In the genomic region with DNA sequence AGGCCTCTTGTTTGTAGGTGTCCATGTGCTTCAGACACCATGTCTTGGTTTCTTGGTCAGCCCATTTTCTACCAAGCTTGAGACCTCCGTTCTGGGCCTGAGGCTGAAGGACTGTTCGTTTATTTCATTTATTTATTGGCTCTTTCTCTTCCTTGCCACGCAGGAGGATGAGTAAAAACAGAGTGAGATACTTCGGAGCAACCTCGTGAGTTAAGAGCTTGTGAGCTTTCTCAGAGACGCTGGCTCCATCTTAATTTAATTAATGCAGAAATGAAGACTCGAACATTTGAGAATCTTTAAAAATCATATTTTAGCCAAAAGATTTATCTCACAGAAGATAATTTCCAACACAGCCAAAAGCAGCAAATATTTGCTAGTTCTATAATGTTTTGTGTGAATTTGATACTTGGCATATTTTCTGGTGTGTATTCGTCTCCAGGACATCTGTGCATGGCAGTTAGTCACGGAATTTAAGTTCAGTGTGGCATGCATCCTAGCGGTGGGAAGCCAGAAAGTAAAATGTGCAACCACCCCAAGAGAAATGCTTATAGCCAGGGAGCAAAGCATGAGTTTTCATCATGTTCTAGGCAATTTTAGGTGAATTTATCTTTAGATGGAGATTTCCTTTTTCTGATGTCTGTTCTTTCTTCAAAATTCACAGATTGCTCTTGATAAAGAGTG, we compare ENCODE assay signal across 27 cellular contexts.
DNase-seq lines count a peak whose midpoint lies in the region; ATAC-seq and TF ChIP-seq lines count a peak whose summit lies in the region.
"Had no signal": no experiment of that assay in that cellular context is flagged by ENCODE, and none has a peak within 500 bp of the region (broad histone marks: within the 10 kb centered on the region; RNA-seq: fewer than 3 reads in every experiment).

No MANE protein-coding gene starts in this region.

- H3K4me3 Mint-ChIP-seq in osteocyte (ENCODE audit: unreplicated experiment), result no peak overlapping the region
- no peak overlapping the region for H3K4me3 Mint-ChIP-seq in activated CD8-positive, alpha-beta T cell treated with anti-CD3 and anti-CD28 coated beads, Interleukin-2, amount 10 ng/mL, durations not matched to agents 7 days and 5 days
- H3K4me3 Mint-ChIP-seq: activated CD4-positive, alpha-beta T cell treated with anti-CD3 and anti-CD28 coated beads, Interleukin-2, amount 10 ng/mL, durations not matched to agents 7 days and 5 days; activated CD8-positive, alpha-beta memory T cell treated with anti-CD3 and anti-CD28 coated beads, Interleukin-2, amount 10 ng/mL, durations not matched to agents 7 days and 5 days; activated T-cell treated with anti-CD3 and anti-CD28 coated beads, Interleukin-2, amount 50 U/mL, for 72 hours; central memory CD8-positive, alpha-beta T cell; mesothelial cell of epicardium; natural killer cell treated with Interleukin-12 subunit alpha and Interleukin-12 subunit beta and Interleukin-15 and Interleukin-18, amount 100 ng/mL, for 72 hours; stimulated activated naive CD8-positive, alpha-beta T cell treated with anti-CD3 and anti-CD28 coated beads, Interleukin-15, Interleukin-2, amounts not matched to agents 100 ng/mL and 50 ng/mL, for 24 hours had no signal

- peaks cover 48% of the 10 kb centered on the region for H3K4me1 Mint-ChIP-seq in osteocyte (ENCODE audit: unreplicated experiment)
- no peaks in the 10 kb centered on the region for H3K4me1 Mint-ChIP-seq in activated CD8-positive, alpha-beta T cell treated with anti-CD3 and anti-CD28 coated beads, Interleukin-2, amount 10 ng/mL, durations not matched to agents 7 days and 5 days (ENCODE audit: low read depth)
- H3K4me1 Mint-ChIP-seq: activated CD4-positive, alpha-beta T cell treated with anti-CD3 and anti-CD28 coated beads, Interleukin-2, amount 10 ng/mL, durations not matched to agents 7 days and 5 days; activated CD8-positive, alpha-beta memory T cell treated with anti-CD3 and anti-CD28 coated beads, Interleukin-2, amount 10 ng/mL, durations not matched to agents 7 days and 5 days; central memory CD8-positive, alpha-beta T cell had no signal

- no peaks in the 10 kb centered on the region for H3K9me3 ChIP-seq in RWPE2 (ENCODE audit: severe bottlenecking)
- H3K9me3 ChIP-seq: BE2C, gastrocnemius medialis, HAP-1, pancreas, thyroid gland had no signal

- no peak for TF ChIP-seq CTCF in RWPE2 (IDR thresholded peaks at IDR 0.05; ENCODE audit: poor library complexity, severe bottlenecking)
- TF ChIP-seq CTCF in osteocyte (IDR thresholded peaks at IDR 0.05), result peak; percentile 56

- no peak overlapping the region for H3K27ac ChIP-seq in RWPE2 (ENCODE audit: poor library complexity, severe bottlenecking)
- H3K27ac ChIP-seq: gastrocnemius medialis, HL-60, pancreas, thyroid gland, WERI-Rb-1 had no signal

- H3K9me3 Mint-ChIP-seq in osteocyte (ENCODE audit: unreplicated experiment), result peaks cover 3% of the 10 kb centered on the region
- H3K9me3 Mint-ChIP-seq in activated CD8-positive, alpha-beta T cell treated with anti-CD3 and anti-CD28 coated beads, Interleukin-2, amount 10 ng/mL, durations not matched to agents 7 days and 5 days (ENCODE audit: insufficient read depth), result no peaks in the 10 kb centered on the region
- H3K9me3 Mint-ChIP-seq: activated CD4-positive, alpha-beta T cell treated with anti-CD3 and anti-CD28 coated beads, Interleukin-2, amount 10 ng/mL, durations not matched to agents 7 days and 5 days; activated T-cell treated with anti-CD3 and anti-CD28 coated beads, Interleukin-2, amount 50 U/mL, for 72 hours; central memory CD8-positive, alpha-beta T cell; natural killer cell treated with Interleukin-12 subunit alpha and Interleukin-12 subunit beta and Interleukin-15 and Interleukin-18, amount 100 ng/mL, for 72 hours; stimulated activated naive CD8-positive, alpha-beta T cell treated with anti-CD3 and anti-CD28 coated beads, Interleukin-15, Interleukin-2, amounts not matched to agents 100 ng/mL and 50 ng/mL, for 24 hours had no signal

- H3K27me3 ChIP-seq in RWPE2 (ENCODE audit: insufficient read depth, poor library complexity, severe bottlenecking), result no peaks in the 10 kb centered on the region
- H3K27me3 ChIP-seq: BE2C, gastrocnemius medialis, pancreas, thyroid gland had no signal

- peaks cover 20% of the 10 kb centered on the region for H3K4me1 ChIP-seq in RWPE2 (ENCODE audit: insufficient read depth, poor library complexity, severe bottlenecking)
- H3K4me1 ChIP-seq: BE2C, gastrocnemius medialis, HAP-1, pancreas, thyroid gland had no signal

- peak; percentile 66 for DNase-seq in EH (ENCODE audit: low read depth)
- DNase-seq in RWPE2 (ENCODE audit: low spot score), result peak; percentile 0
- peak; percentile 70 for DNase-seq in fibroblast of gingiva (ENCODE audit: low read depth)
- DNase-seq in osteocyte (ENCODE audit: extremely low spot score, unreplicated experiment), result no peak
- no peak for DNase-seq in HuH-7 (ENCODE audit: low spot score)
- DNase-seq in activated CD8-positive, alpha-beta T cell treated with anti-CD3 and anti-CD28 coated beads, Interleukin-2, amount 10 ng/mL, durations not matched to agents 7 days and 5 days, result no peak
- DNase-seq: activated CD4-positive, alpha-beta T cell treated with anti-CD3 and anti-CD28 coated beads, Interleukin-2, amount 10 ng/mL, durations not matched to agents 7 days and 5 days; activated CD8-positive, alpha-beta memory T cell treated with anti-CD3 and anti-CD28 coated beads, Interleukin-2, amount 10 ng/mL, durations not matched to agents 7 days and 5 days; activated naive CD4-positive, alpha-beta T cell treated with Interleukin-2 at 50 U/mL for 16 hours; activated T-cell treated with anti-CD3 and anti-CD28 coated beads, Interleukin-2, amount 50 U/mL, for 72 hours; amniotic stem cell; BE2C; gastrocnemius medialis; NCI-H2029 treated with DMSO at 0.1 percent for 48 hours; NCI-H446 treated with DMSO at 0.1 percent for 48 hours; pancreas; T-helper 9 cell; thyroid gland; WERI-Rb-1 had no signal

- peak overlapping the region; percentile 80 for H3K27ac Mint-ChIP-seq in osteocyte (ENCODE audit: unreplicated experiment)
- no peak overlapping the region for H3K27ac Mint-ChIP-seq in activated CD8-positive, alpha-beta T cell treated with anti-CD3 and anti-CD28 coated beads, Interleukin-2, amount 10 ng/mL, durations not matched to agents 7 days and 5 days
- H3K27ac Mint-ChIP-seq: activated CD4-positive, alpha-beta T cell treated with anti-CD3 and anti-CD28 coated beads, Interleukin-2, amount 10 ng/mL, durations not matched to agents 7 days and 5 days; activated CD8-positive, alpha-beta memory T cell treated with anti-CD3 and anti-CD28 coated beads, Interleukin-2, amount 10 ng/mL, durations not matched to agents 7 days and 5 days; activated T-cell treated with anti-CD3 and anti-CD28 coated beads, Interleukin-2, amount 50 U/mL, for 72 hours; mesothelial cell of epicardium; natural killer cell treated with Interleukin-12 subunit alpha and Interleukin-12 subunit beta and Interleukin-15 and Interleukin-18, amount 100 ng/mL, for 72 hours; stimulated activated naive CD8-positive, alpha-beta T cell treated with anti-CD3 and anti-CD28 coated beads, Interleukin-15, Interleukin-2, amounts not matched to agents 100 ng/mL and 50 ng/mL, for 24 hours had no signal

- peaks cover 4% of the 10 kb centered on the region for H3K36me3 Mint-ChIP-seq in osteocyte (ENCODE audit: unreplicated experiment)
- no peaks in the 10 kb centered on the region for H3K36me3 Mint-ChIP-seq in activated CD8-positive, alpha-beta T cell treated with anti-CD3 and anti-CD28 coated beads, Interleukin-2, amount 10 ng/mL, durations not matched to agents 7 days and 5 days (ENCODE audit: low read depth)
- H3K36me3 Mint-ChIP-seq: activated CD8-positive, alpha-beta memory T cell treated with anti-CD3 and anti-CD28 coated beads, Interleukin-2, amount 10 ng/mL, durations not matched to agents 7 days and 5 days; mesothelial cell of epicardium; natural killer cell treated with Interleukin-12 subunit alpha and Interleukin-12 subunit beta and Interleukin-15 and Interleukin-18, amount 100 ng/mL, for 72 hours had no signal

- H3K36me3 ChIP-seq in RWPE2 (ENCODE audit: low read depth), result no peaks in the 10 kb centered on the region
- H3K36me3 ChIP-seq: BE2C, gastrocnemius medialis, HAP-1, pancreas, thyroid gland, WERI-Rb-1 had no signal

- CTCF ChIA-PET in activated CD8-positive, alpha-beta T cell treated with anti-CD3 and anti-CD28 coated beads, Interleukin-2, amount 10 ng/mL, durations not matched to agents 7 days and 5 days (lab: Charles Lee), result no interaction called here

- no peaks in the 10 kb centered on the region for H3K27me3 Mint-ChIP-seq in osteocyte (ENCODE audit: unreplicated experiment)
- H3K27me3 Mint-ChIP-seq in activated CD8-positive, alpha-beta T cell treated with anti-CD3 and anti-CD28 coated beads, Interleukin-2, amount 10 ng/mL, durations not matched to agents 7 days and 5 days (ENCODE audit: low read depth), result peaks cover 7% of the 10 kb centered on the region

- POLR2A ChIA-PET in activated CD8-positive, alpha-beta T cell treated with anti-CD3 and anti-CD28 coated beads, Interleukin-2, amount 10 ng/mL, durations not matched to agents 7 days and 5 days (lab: Charles Lee), result no interaction called here

- ATAC-seq in RWPE2 (ENCODE audit: low read depth) (no peak), GM18909 (IDR thresholded peaks at IDR 0.05; ENCODE audit: poor library complexity, unreplicated experiment) (no peak), HG02885 (IDR thresholded peaks at IDR 0.05; ENCODE audit: poor library complexity, unreplicated experiment) (no peak)
- ATAC-seq in activated CD8-positive, alpha-beta T cell treated with anti-CD3 and anti-CD28 coated beads, Interleukin-2, amount 10 ng/mL, durations not matched to agents 7 days and 5 days, result no peak
- ATAC-seq: activated CD8-positive, alpha-beta memory T cell treated with anti-CD3 and anti-CD28 coated beads, Interleukin-2, amount 10 ng/mL, durations not matched to agents 7 days and 5 days; activated T-cell treated with anti-CD3 and anti-CD28 coated beads, Interleukin-2, amount 50 U/mL, for 72 hours; gastrocnemius medialis; natural killer cell treated with Interleukin-12 subunit alpha and Interleukin-12 subunit beta and Interleukin-15 and Interleukin-18, amount 100 ng/mL, for 72 hours; pancreas had no signal

- no peak overlapping the region for H3K4me3 ChIP-seq in RWPE2 (ENCODE audit: severe bottlenecking)
- H3K4me3 ChIP-seq: gastrocnemius medialis, HAP-1, pancreas, thyroid gland had no signal

Comparison
In these comparisons a context has a peak if more than half of its experiments do, and no peak if none do; other contexts are left out.
1. DNase-seq: peak in EH (single experiment), RWPE2 (single experiment) and fibroblast of gingiva (single experiment); none in osteocyte (single experiment), HuH-7 (single experiment) and activated CD8-positive, alpha-beta T cell treated with anti-CD3 and anti-CD28 coated beads, Interleukin-2, amount 10 ng/mL, durations not matched to agents 7 days and 5 days (single experiment).